Comparison of ENCODE assay signal across 9 cellular contexts in genomic region chr3:133441867-133442270, GRCh38. TPM values are rescaled to one million over a fixed set of nuclear protein-coding genes. Genes with fewer than 3 reads are reported as not detected.
DNase-seq lines count a peak whose midpoint lies in the region; ATAC-seq and TF ChIP-seq lines count a peak whose summit lies in the region.
"Had no signal": no experiment of that assay in that cellular context is flagged by ENCODE, and none has a peak within 500 bp of the region (broad histone marks: within the 10 kb centered on the region; RNA-seq: fewer than 3 reads in every experiment).

No MANE protein-coding gene starts in this region.

- no peak overlapping the region for H3K4me3 ChIP-seq in skeletal muscle satellite cell (ENCODE audit: low read length)

- peaks cover 11% of the 10 kb centered on the region for H3K9me3 Mint-ChIP-seq in activated CD4-positive, alpha-beta T cell treated with anti-CD3 and anti-CD28 coated beads, Interleukin-2, amount 10 ng/mL, durations not matched to agents 7 days and 5 days
- H3K9me3 Mint-ChIP-seq in T-helper 1 cell treated with Interleukin-12 subunit alpha and Interleukin-12 subunit beta and Interleukin-4 antibody, amounts not matched to agents 30 μg/mL and 1 μg/mL, for 36 hours, result peaks cover 9% of the 10 kb centered on the region
- H3K9me3 Mint-ChIP-seq in type B pancreatic cell, result peaks cover 8% of the 10 kb centered on the region

- H3K27ac Mint-ChIP-seq in activated CD4-positive, alpha-beta T cell treated with anti-CD3 and anti-CD28 coated beads, Interleukin-2, amount 10 ng/mL, durations not matched to agents 7 days and 5 days, result peak overlapping the region; percentile 99
- H3K27ac Mint-ChIP-seq in T-helper 1 cell treated with Interleukin-12 subunit alpha and Interleukin-12 subunit beta and Interleukin-4 antibody, amounts not matched to agents 30 μg/mL and 1 μg/mL, for 36 hours, result peak overlapping the region; percentile 97
- H3K27ac Mint-ChIP-seq in type B pancreatic cell, result no peak overlapping the region

- no peaks in the 10 kb centered on the region for H3K9me3 ChIP-seq in skeletal muscle satellite cell (replicated peaks; ENCODE audit: low read length)

- peak overlapping the region; percentile 69 for H3K4me3 Mint-ChIP-seq in activated CD4-positive, alpha-beta T cell treated with anti-CD3 and anti-CD28 coated beads, Interleukin-2, amount 10 ng/mL, durations not matched to agents 7 days and 5 days
- H3K4me3 Mint-ChIP-seq in T-helper 1 cell treated with Interleukin-12 subunit alpha and Interleukin-12 subunit beta and Interleukin-4 antibody, amounts not matched to agents 30 μg/mL and 1 μg/mL, for 36 hours, result peak overlapping the region; percentile 77
- H3K4me3 Mint-ChIP-seq in type B pancreatic cell, result no peak overlapping the region

- no peak overlapping the region for H3K9ac ChIP-seq in skeletal muscle satellite cell (ENCODE audit: low read depth, low read length)

- peaks cover 32% of the 10 kb centered on the region for H3K4me1 Mint-ChIP-seq in activated CD4-positive, alpha-beta T cell treated with anti-CD3 and anti-CD28 coated beads, Interleukin-2, amount 10 ng/mL, durations not matched to agents 7 days and 5 days
- H3K4me1 Mint-ChIP-seq in T-helper 1 cell treated with Interleukin-12 subunit alpha and Interleukin-12 subunit beta and Interleukin-4 antibody, amounts not matched to agents 30 μg/mL and 1 μg/mL, for 36 hours (ENCODE audit: low read depth), result peaks cover 27% of the 10 kb centered on the region
- peaks cover 5% of the 10 kb centered on the region for H3K4me1 Mint-ChIP-seq in type B pancreatic cell (ENCODE audit: unreplicated experiment)

- peak; percentile 80 for ATAC-seq in HG02885 (IDR thresholded peaks at IDR 0.05; ENCODE audit: poor library complexity, unreplicated experiment)

- H3K4me2 ChIP-seq in skeletal muscle satellite cell (ENCODE audit: low read length), result peak overlapping the region; percentile 22

- TF ChIP-seq CTCF in type B pancreatic cell (conservative IDR thresholded peaks at IDR 0.05), result no peak

- no peaks in the 10 kb centered on the region for H3K27me3 Mint-ChIP-seq in activated CD4-positive, alpha-beta T cell treated with anti-CD3 and anti-CD28 coated beads, Interleukin-2, amount 10 ng/mL, durations not matched to agents 7 days and 5 days
- no peaks in the 10 kb centered on the region for H3K27me3 Mint-ChIP-seq in T-helper 1 cell treated with Interleukin-12 subunit alpha and Interleukin-12 subunit beta and Interleukin-4 antibody, amounts not matched to agents 30 μg/mL and 1 μg/mL, for 36 hours (ENCODE audit: low read depth)
- H3K27me3 Mint-ChIP-seq in type B pancreatic cell, result no peaks in the 10 kb centered on the region

- CTCF ChIA-PET in activated CD4-positive, alpha-beta T cell treated with anti-CD3 and anti-CD28 coated beads, Interleukin-2, amount 10 ng/mL, durations not matched to agents 7 days and 5 days (lab: Charles Lee), result interaction anchor here (1.1 to 1.3 kb wide), 3 partner anchors 27 to 133 kb away, joined by 3 to 4 read pairs (median 4); no protein-coding TSS in a partner anchor

- DNase-seq in activated CD4-positive, alpha-beta T cell treated with anti-CD3 and anti-CD28 coated beads, Interleukin-2, amount 10 ng/mL, durations not matched to agents 7 days and 5 days, result peak; percentile 35
- no peak for DNase-seq in activated CD4-positive, alpha-beta T cell treated with anti-CD3 and anti-CD28 coated beads for 1 hour
- DNase-seq in DMS153 (lab: John Stamatoyannopoulos, UW), result no peak
- no peak for DNase-seq in DMS53 (lab: John Stamatoyannopoulos, UW)
- DNase-seq in type B pancreatic cell (ENCODE audit: extremely low spot score, unreplicated experiment), result no peak

- POLR2A ChIA-PET in activated CD4-positive, alpha-beta T cell treated with anti-CD3 and anti-CD28 coated beads, Interleukin-2, amount 10 ng/mL, durations not matched to agents 7 days and 5 days (lab: Charles Lee), result interaction anchor here (1.0 kb wide), 1 partner anchor 133 kb away, joined by 4 read pairs; no protein-coding TSS in a partner anchor

- H3K36me3 ChIP-seq in skeletal muscle satellite cell (ENCODE audit: insufficient read depth, low read length), result no peaks in the 10 kb centered on the region

- no peaks in the 10 kb centered on the region for H3K27me3 ChIP-seq in skeletal muscle satellite cell (ENCODE audit: control insufficient read depth, insufficient read depth, low read length)

- H3K4me1 ChIP-seq in skeletal muscle satellite cell (ENCODE audit: control insufficient read depth, insufficient read depth, low read length), result peaks cover 4% of the 10 kb centered on the region

- peaks cover 14% of the 10 kb centered on the region for H3K36me3 Mint-ChIP-seq in activated CD4-positive, alpha-beta T cell treated with anti-CD3 and anti-CD28 coated beads, Interleukin-2, amount 10 ng/mL, durations not matched to agents 7 days and 5 days (ENCODE audit: low read depth)
- H3K36me3 Mint-ChIP-seq in T-helper 1 cell treated with Interleukin-12 subunit alpha and Interleukin-12 subunit beta and Interleukin-4 antibody, amounts not matched to agents 30 μg/mL and 1 μg/mL, for 36 hours (ENCODE audit: low read depth), result peaks cover 11% of the 10 kb centered on the region
- H3K36me3 Mint-ChIP-seq in type B pancreatic cell, result no peaks in the 10 kb centered on the region

RNA-seq across cellular contexts. Expression of gene BFSP2, which starts 42.0 kb away (rescaled TPM):
- total RNA-seq in activated CD4-positive, alpha-beta T cell treated with anti-CD3 and anti-CD28 coated beads, Interleukin-2, amount 10 ng/mL, durations not matched to agents 7 days and 5 days, result under 1 TPM in 1 of 2 experiments, not detected in 1; 0.33 TPM
- total RNA-seq in skeletal muscle satellite cell (2012; rRNA removed), result not detected in 2 replicates
- total RNA-seq in type B pancreatic cell (ENCODE audit: low replicate concordance), result not detected in 2 replicates
- total RNA-seq: M059J had no signal
